Comparison of ENCODE assay signal across 3 cellular contexts in genomic region chr3:112919541-112919940, GRCh38. TPM values are rescaled to one million over a fixed set of nuclear protein-coding genes. Genes with fewer than 3 reads are reported as not detected.
"Had no signal": no experiment of that assay in that cellular context is flagged by ENCODE, and none has a peak within 500 bp of the region (broad histone marks: within the 10 kb centered on the region; RNA-seq: fewer than 3 reads in every experiment).

No MANE protein-coding gene starts in this region.

RNA-seq across cellular contexts. Expression of gene CD200R1, which starts 55.4 kb away (rescaled TPM):
- total RNA-seq: progenitor cell of endocrine pancreas, renal cortical epithelial cell had no signal
- polyA plus RNA-seq: smooth muscle cell had no signal
